ENCODE assay signal across 1 cellular context in the genomic region with DNA sequence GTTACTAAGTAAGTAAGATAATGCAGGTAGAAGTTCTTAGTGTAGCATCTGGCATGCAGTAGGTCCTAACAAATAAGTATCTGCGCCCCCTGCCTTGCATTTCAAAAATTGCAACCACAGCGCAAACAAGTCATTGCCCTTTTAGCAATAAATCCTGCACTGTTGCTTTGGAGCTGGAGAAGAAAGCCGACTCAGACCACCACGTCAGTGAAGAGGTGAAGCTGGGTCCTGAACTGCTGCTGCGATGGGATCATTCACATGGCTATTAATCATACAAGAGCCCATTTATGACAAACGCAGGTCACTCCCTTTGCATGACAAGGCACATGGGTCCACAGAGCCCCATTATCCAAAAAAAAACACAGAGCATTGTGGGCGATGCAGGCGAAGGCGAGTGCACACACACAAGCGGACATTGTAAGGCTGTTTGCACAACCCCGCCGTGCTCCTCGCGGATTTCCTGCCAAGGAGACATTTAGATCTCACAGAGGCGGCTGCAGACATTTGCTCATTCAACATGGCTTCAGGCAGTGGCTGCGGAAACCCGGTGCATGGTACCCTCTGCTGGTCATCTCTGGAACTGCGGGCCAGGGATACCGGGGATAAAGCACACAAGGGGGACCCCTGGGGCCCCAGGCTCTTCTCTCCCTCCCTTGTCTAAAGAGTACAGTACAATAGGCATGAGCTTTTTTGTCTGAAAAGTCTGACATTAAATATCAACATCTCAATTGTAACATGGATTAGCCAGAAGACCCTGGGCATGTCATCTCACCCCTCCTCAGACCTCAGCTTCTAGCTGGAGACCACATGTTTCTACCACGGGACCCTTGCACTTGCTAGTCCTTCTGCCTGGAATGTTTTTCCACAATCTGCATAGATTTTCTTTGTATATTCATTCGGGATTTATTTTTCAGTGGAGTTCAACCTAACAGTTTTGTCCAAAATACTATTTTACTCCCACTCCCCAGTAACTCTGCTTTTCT.
TF ChIP-seq lines count a peak whose summit lies in the region.

No MANE protein-coding gene starts in this region.

TF ChIP-seq in WTC11, 78 proteins besides CTCF, POLR2A, EP300 and RAD21 (continued from another document):
- TF ChIP-seq FOXJ3 (CRISPR knock-in tag; IDR thresholded peaks at IDR 0.05; ENCODE audit: borderline replicate concordance) (no peak), NR1H2 (CRISPR knock-in tag; IDR thresholded peaks at IDR 0.05) (no peak), KAT7 (CRISPR knock-in tag; IDR thresholded peaks at IDR 0.05; ENCODE audit: borderline replicate concordance) (no peak), ZNF138 (CRISPR knock-in tag; conservative IDR thresholded peaks at IDR 0.05) (no peak), ZNF671 (CRISPR knock-in tag; IDR thresholded peaks at IDR 0.05) (no peak), SOX15 (CRISPR knock-in tag; IDR thresholded peaks at IDR 0.05) (no peak)
- TF ChIP-seq, protein P1, sequence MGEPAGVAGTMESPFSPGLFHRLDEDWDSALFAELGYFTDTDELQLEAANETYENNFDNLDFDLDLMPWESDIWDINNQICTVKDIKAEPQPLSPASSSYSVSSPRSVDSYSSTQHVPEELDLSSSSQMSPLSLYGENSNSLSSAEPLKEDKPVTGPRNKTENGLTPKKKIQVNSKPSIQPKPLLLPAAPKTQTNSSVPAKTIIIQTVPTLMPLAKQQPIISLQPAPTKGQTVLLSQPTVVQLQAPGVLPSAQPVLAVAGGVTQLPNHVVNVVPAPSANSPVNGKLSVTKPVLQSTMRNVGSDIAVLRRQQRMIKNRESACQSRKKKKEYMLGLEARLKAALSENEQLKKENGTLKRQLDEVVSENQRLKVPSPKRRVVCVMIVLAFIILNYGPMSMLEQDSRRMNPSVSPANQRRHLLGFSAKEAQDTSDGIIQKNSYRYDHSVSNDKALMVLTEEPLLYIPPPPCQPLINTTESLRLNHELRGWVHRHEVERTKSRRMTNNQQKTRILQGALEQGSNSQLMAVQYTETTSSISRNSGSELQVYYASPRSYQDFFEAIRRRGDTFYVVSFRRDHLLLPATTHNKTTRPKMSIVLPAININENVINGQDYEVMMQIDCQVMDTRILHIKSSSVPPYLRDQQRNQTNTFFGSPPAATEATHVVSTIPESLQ (CRISPR knock-in tag; IDR thresholded peaks at IDR 0.05), result no peak
- TF ChIP-seq, protein P2, sequence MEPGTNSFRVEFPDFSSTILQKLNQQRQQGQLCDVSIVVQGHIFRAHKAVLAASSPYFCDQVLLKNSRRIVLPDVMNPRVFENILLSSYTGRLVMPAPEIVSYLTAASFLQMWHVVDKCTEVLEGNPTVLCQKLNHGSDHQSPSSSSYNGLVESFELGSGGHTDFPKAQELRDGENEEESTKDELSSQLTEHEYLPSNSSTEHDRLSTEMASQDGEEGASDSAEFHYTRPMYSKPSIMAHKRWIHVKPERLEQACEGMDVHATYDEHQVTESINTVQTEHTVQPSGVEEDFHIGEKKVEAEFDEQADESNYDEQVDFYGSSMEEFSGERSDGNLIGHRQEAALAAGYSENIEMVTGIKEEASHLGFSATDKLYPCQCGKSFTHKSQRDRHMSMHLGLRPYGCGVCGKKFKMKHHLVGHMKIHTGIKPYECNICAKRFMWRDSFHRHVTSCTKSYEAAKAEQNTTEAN (CRISPR knock-in tag; IDR thresholded peaks at IDR 0.05), result no peak
- TF ChIP-seq, protein P3, sequence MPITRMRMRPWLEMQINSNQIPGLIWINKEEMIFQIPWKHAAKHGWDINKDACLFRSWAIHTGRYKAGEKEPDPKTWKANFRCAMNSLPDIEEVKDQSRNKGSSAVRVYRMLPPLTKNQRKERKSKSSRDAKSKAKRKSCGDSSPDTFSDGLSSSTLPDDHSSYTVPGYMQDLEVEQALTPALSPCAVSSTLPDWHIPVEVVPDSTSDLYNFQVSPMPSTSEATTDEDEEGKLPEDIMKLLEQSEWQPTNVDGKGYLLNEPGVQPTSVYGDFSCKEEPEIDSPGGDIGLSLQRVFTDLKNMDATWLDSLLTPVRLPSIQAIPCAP (CRISPR knock-in tag; IDR thresholded peaks at IDR 0.05), result no peak
- TF ChIP-seq, protein P4, sequence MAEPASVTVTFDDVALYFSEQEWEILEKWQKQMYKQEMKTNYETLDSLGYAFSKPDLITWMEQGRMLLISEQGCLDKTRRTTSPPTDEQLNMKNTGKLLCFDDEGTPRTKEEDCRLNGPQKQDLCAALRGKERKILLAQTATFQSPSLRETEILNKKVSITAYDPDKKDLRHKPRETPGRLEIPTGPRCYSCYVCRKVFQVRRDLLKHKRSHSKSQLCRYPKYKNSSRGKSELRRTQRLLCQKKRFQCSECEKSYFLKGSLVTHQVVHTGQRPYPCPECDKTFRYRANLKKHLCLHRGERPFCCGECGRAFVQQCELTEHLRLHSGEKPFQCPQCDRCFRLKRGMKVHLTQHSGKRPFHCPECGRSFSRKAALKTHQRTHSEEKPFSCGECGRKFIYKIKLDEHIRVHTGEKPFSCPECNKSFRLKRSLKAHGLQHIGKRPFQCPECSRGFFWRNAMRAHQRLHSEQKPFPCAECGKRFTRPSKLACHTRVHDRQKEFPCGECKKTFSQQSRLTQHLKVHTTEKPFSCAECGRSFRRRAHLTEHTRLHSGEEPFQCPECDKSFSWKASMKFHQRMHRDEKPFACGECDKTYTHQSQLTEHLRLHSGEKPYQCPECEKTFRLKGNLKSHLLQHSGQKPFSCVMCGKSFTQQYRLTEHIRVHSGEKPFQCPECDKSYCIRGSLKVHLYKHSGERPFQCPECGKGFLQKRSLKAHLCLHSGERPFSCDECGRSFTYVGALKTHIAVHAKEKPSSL (CRISPR knock-in tag; conservative IDR thresholded peaks at IDR 0.05), result no peak
- TF ChIP-seq, protein P5, sequence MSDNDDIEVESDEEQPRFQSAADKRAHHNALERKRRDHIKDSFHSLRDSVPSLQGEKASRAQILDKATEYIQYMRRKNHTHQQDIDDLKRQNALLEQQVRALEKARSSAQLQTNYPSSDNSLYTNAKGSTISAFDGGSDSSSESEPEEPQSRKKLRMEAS (CRISPR knock-in tag; IDR thresholded peaks at IDR 0.05), result peak; percentile 16; the same call in 1 of the 2 replicates
